Comparison of ENCODE assay signal across 26 cellular contexts in the genomic region with DNA sequence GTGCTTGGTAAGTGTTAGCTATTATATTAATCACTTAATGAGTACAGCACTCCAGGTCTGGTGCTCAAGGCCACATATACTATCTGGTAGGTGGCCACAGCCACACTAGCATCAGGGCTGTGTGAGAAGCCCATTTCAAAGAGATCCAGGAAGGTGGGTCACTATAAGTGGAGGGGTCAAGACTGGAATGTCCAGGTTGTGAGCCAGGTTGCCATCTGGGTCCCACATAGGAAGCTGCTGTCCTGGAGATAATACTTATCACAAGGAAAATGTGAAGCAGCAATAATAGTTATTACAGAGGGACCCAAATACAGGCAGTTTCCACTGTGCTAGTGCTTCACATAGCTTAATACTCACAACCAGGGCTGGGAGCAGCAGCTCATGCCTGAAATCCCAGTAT. TPM values are rescaled to one million over a fixed set of nuclear protein-coding genes. Genes with fewer than 3 reads are reported as not detected.
DNase-seq lines count a peak whose midpoint lies in the region; ATAC-seq, FAIRE-seq and TF ChIP-seq lines count a peak whose summit lies in the region.
"Had no signal": no experiment of that assay in that cellular context is flagged by ENCODE, and none has a peak within 500 bp of the region (broad histone marks: within the 10 kb centered on the region; RNA-seq: fewer than 3 reads in every experiment).

No MANE protein-coding gene starts in this region.

- TF ChIP-seq POLR2A in K562 (conservative IDR thresholded peaks at IDR 0.05) = no peak
- no peak for TF ChIP-seq POLR2A in endothelial cell of umbilical vein (IDR thresholded peaks at IDR 0.05; ENCODE audit: low read depth, low read length)
- TF ChIP-seq POLR2A in spleen (IDR thresholded peaks at IDR 0.05) = no peak

- no peak for TF ChIP-seq EP300 in K562 (IDR thresholded peaks at IDR 0.05; ENCODE audit: low read length)

- H3K9ac ChIP-seq in K562 (ENCODE audit: insufficient read depth in 1 of 2, low read depth in 2 of 2, low read length in 2 of 2) = no peak overlapping the region
- H3K9ac ChIP-seq in endothelial cell of umbilical vein (replicated peaks; ENCODE audit: extremely low read depth, insufficient read depth, low read length) = no peak overlapping the region
- H3K9ac ChIP-seq: BLaER1 treated with 17β-estradiol and CSF1 and Interleukin-3, amounts not matched to agents 10 nM and 100 nM had no signal

- peaks cover 12% of the 10 kb centered on the region for H3K79me2 ChIP-seq in K562 (ENCODE audit: control insufficient read depth, insufficient read depth, low read length)
- H3K79me2 ChIP-seq in endothelial cell of umbilical vein (ENCODE audit: control insufficient read depth, insufficient read depth, low read length) = peaks cover 2% of the 10 kb centered on the region

- DNase-seq in NCI-H2227 treated with DMSO at 0.1 percent for 48 hours (lab: John Stamatoyannopoulos, UW) (peak; percentile 25), K562 (ENCODE audit: extremely low read depth in 1 of 4, low spot score in 3 of 4) (no peak), endothelial cell of umbilical vein (ENCODE audit: low read depth, low spot score) (peak; percentile 63), spleen (peak; percentile 33), UCSD-AML1 (lab: John Stamatoyannopoulos, UW; ENCODE audit: unreplicated experiment) (no peak), H7 (no peak)
- no peak for DNase-seq in naive thymus-derived CD8-positive, alpha-beta T cell
- DNase-seq: 8988T; ACHN; AML-193; BE2C; CD4-positive, alpha-beta T cell; CD8-positive, alpha-beta memory T cell; DMS 273 treated with DMSO at 0.1 percent for 48 hours; DMS79 treated with DMSO at 0.1 percent for 48 hours; GF-D8; GOT3; HCEC 1CT had no signal

- no peaks in the 10 kb centered on the region; the same call in 1 of the 2 replicates for H4K20me1 ChIP-seq in K562 (replicated peaks; ENCODE audit: control insufficient read depth, insufficient read depth, low read length)
- H4K20me1 ChIP-seq in endothelial cell of umbilical vein (replicated peaks; ENCODE audit: control insufficient read depth, extremely low read depth, insufficient read depth, low read length) = no peaks in the 10 kb centered on the region

- no peaks in the 10 kb centered on the region for H3K9me3 Mint-ChIP-seq in naive thymus-derived CD8-positive, alpha-beta T cell
- H3K9me3 Mint-ChIP-seq: CD4-positive, alpha-beta T cell; CD8-positive, alpha-beta memory T cell had no signal

- in situ Hi-C loops in K562 (cut with MboI) = no loop called here

- H3K9me3 ChIP-seq in K562 (replicated peaks; ENCODE audit: control insufficient read depth, insufficient read depth, low read depth, low read length) = no peaks in the 10 kb centered on the region
- H3K9me3 ChIP-seq in endothelial cell of umbilical vein (replicated peaks; ENCODE audit: control insufficient read depth, insufficient read depth, low read length) = no peaks in the 10 kb centered on the region
- no peaks in the 10 kb centered on the region for H3K9me3 ChIP-seq in spleen
- H3K9me3 ChIP-seq: A549, BE2C had no signal

- H3K4me2 ChIP-seq in K562 (ENCODE audit: insufficient read depth, low read length) = no peak overlapping the region
- H3K4me2 ChIP-seq in endothelial cell of umbilical vein (ENCODE audit: insufficient read depth, low read length) = no peak overlapping the region
- H3K4me2 ChIP-seq: A549; BLaER1 treated with 17β-estradiol and CSF1 and Interleukin-3, amounts not matched to agents 10 nM and 100 nM had no signal

- H3K27ac ChIP-seq in K562 (ENCODE audit: extremely low read depth, low read depth, low read length) (no peak overlapping the region), endothelial cell of umbilical vein (ENCODE audit: insufficient read depth, low read depth, low read length) (no peak overlapping the region), spleen (no peak overlapping the region)
- H3K27ac ChIP-seq: A549; BLaER1 treated with 17β-estradiol and CSF1 and Interleukin-3, amounts not matched to agents 10 nM and 100 nM had no signal

- H3K36me3 ChIP-seq in K562 (ENCODE audit: control insufficient read depth, insufficient read depth, low read length) = peaks cover 71% of the 10 kb centered on the region
- peaks cover 0 to 15% of the 10 kb centered on the region in 2 experiments for H3K36me3 ChIP-seq in endothelial cell of umbilical vein (ENCODE audit: control insufficient read depth in 2 of 2, extremely low read depth in 1 of 2, insufficient read depth in 2 of 2, low read length in 2 of 2)
- H3K36me3 ChIP-seq in spleen = peaks cover 0 to 90% (median 57%) of the 10 kb centered on the region in 6 donors
- H3K36me3 ChIP-seq in H7 (replicated peaks; ENCODE audit: control insufficient read depth, insufficient read depth, low read length) = peaks cover 10% of the 10 kb centered on the region

- no peak overlapping the region for H3K27ac Mint-ChIP-seq in naive thymus-derived CD8-positive, alpha-beta T cell
- H3K27ac Mint-ChIP-seq: CD4-positive, alpha-beta T cell had no signal

- H2AFZ ChIP-seq in K562 (ENCODE audit: low read depth, low read length) = no peak overlapping the region
- no peak overlapping the region for H2AFZ ChIP-seq in endothelial cell of umbilical vein (ENCODE audit: low read depth, low read length)

- H3K4me1 Mint-ChIP-seq in naive thymus-derived CD8-positive, alpha-beta T cell = peaks cover 0 to 10% (median 3%) of the 10 kb centered on the region in 4 donors
- H3K4me1 Mint-ChIP-seq: CD14-positive monocyte had no signal

- no peak for TF ChIP-seq RAD21 in K562 (CRISPR knock-in tag; conservative IDR thresholded peaks at IDR 0.05 in 1 of 2, IDR thresholded peaks at IDR 0.05 in 1 of 2)

- CTCF ChIA-PET in K562 (lab: Yijun Ruan, JAX; ENCODE audit: low intra/inter-chr PET ratio) = no interaction called here
- CTCF ChIA-PET in endothelial cell of umbilical vein (lab: Charles Lee) = interaction anchor here (0.8 to 1.7 kb wide), 5 partner anchors 13 to 300 kb away, joined by 3 to 5 read pairs (median 3); partner anchors contain the start of gene C19orf47

- H3K27me3 ChIP-seq in K562 (ENCODE audit: control insufficient read depth in 2 of 2, insufficient read depth in 2 of 2, low read length in 2 of 2) (no peaks in the 10 kb centered on the region), endothelial cell of umbilical vein (ENCODE audit: control insufficient read depth in 2 of 2, insufficient read depth in 2 of 2, low read length in 2 of 2) (no peaks in the 10 kb centered on the region), spleen (replicated peaks in 1 of 7) (no peaks in the 10 kb centered on the region), H7 (ENCODE audit: control insufficient read depth, insufficient read depth, low read length) (no peaks in the 10 kb centered on the region)
- H3K27me3 ChIP-seq: BE2C; BLaER1 treated with 17β-estradiol and CSF1 and Interleukin-3, amounts not matched to agents 10 nM and 100 nM had no signal

- H3K9me1 ChIP-seq in K562 (ENCODE audit: control insufficient read depth, insufficient read depth, low read length) = peaks cover 3% of the 10 kb centered on the region
- H3K9me1 ChIP-seq in endothelial cell of umbilical vein (replicated peaks; ENCODE audit: control insufficient read depth, extremely low read depth, insufficient read depth, low read length) = no peaks in the 10 kb centered on the region

- H3K36me3 Mint-ChIP-seq in naive thymus-derived CD8-positive, alpha-beta T cell = peaks cover 0 to 75% (median 11%) of the 10 kb centered on the region in 3 donors

- no peak overlapping the region for H3K4me3 Mint-ChIP-seq in naive thymus-derived CD8-positive, alpha-beta T cell
- H3K4me3 Mint-ChIP-seq: CD14-positive monocyte; CD4-positive, alpha-beta T cell; CD8-positive, alpha-beta memory T cell had no signal

- intact Hi-C loops in K562 (cut with micrococcal nuclease) = no loop called here
- intact Hi-C loops in endothelial cell of umbilical vein (cut with micrococcal nuclease) = loop anchor here (5.0 kb wide), 1 partner anchor 43 kb away; no protein-coding TSS in a partner anchor
- intact Hi-C loops in spleen (cut with DNase I; ENCODE audit: low total_unique reads) = no loop called here

- H3K27me3 Mint-ChIP-seq in naive thymus-derived CD8-positive, alpha-beta T cell = no peaks in the 10 kb centered on the region
- H3K27me3 Mint-ChIP-seq: CD4-positive, alpha-beta T cell; CD8-positive, alpha-beta memory T cell had no signal

- dilution Hi-C loops in endothelial cell of umbilical vein (cut with MboI; ENCODE audit: extremely low pct_ligation_motif_present, low sequenced_read_pairs) = no loop called here

- FAIRE-seq in K562 (lab: Jason Lieb, UNC) = no peak
- no peak for FAIRE-seq in endothelial cell of umbilical vein (lab: Jason Lieb, UNC)
- FAIRE-seq: A549, D721Med, GM12891, GM18507, H54 had no signal

- BruUV-seq in K562 (replicated peaks; lab: Mats Ljungman, UMichigan) = no TSS peak
- no TSS peak for BruUV-seq in endothelial cell of umbilical vein (replicated peaks; lab: Mats Ljungman, UMichigan)

- peaks cover 0 to 9% of the 10 kb centered on the region in 2 experiments; a peak in 2 of 5 replicates for H3K4me1 ChIP-seq in K562 (replicated peaks in 1 of 2; ENCODE audit: control insufficient read depth in 2 of 2, insufficient read depth in 2 of 2, low read length in 2 of 2)
- H3K4me1 ChIP-seq in endothelial cell of umbilical vein (ENCODE audit: control insufficient read depth, extremely low read depth, insufficient read depth, low read length) = no peaks in the 10 kb centered on the region
- no peaks in the 10 kb centered on the region for H3K4me1 ChIP-seq in spleen
- H3K4me1 ChIP-seq: A549, BE2C had no signal

- POLR2A ChIA-PET in K562 (lab: Yijun Ruan, JAX) (interaction anchor here (0.6 to 1.9 kb wide), 3 partner anchors 13 to 189 kb away, joined by 3 to 5 read pairs (median 3); partner anchors contain the start of genes C19orf47 and PLD3), endothelial cell of umbilical vein (lab: Charles Lee) (interaction anchor here (0.7 kb wide), 2 partner anchors 224 to 267 kb away, joined by 6 to 11 read pairs; no protein-coding TSS in a partner anchor)
- POLR2A ChIA-PET in naive thymus-derived CD8-positive, alpha-beta T cell (lab: Charles Lee) = interaction anchor here (0.5 kb wide), 1 partner anchor 170 kb away, joined by 3 read pairs; no protein-coding TSS in a partner anchor

- ATAC-seq in K562 = no peak
- no peak for ATAC-seq in naive thymus-derived CD8-positive, alpha-beta T cell

- H3K4me3 ChIP-seq in K562 (no peak overlapping the region), endothelial cell of umbilical vein (replicated peaks in 1 of 3; ENCODE audit: insufficient read depth in 1 of 3, low read depth in 1 of 3, low read length in 3 of 3) (no peak overlapping the region), spleen (no peak overlapping the region), H7 (ENCODE audit: insufficient read depth, low read depth, low read length) (no peak overlapping the region)
- H3K4me3 ChIP-seq: A549; BLaER1 treated with 17β-estradiol and CSF1 and Interleukin-3, amounts not matched to agents 10 nM and 100 nM had no signal

- no peak for TF ChIP-seq CTCF in K562 (IDR thresholded peaks at IDR 0.05 in 2 of 3, conservative IDR thresholded peaks at IDR 0.05 in 1 of 3; ENCODE audit: insufficient read depth in 2 of 3, low read depth in 1 of 3, low read length in 3 of 3)
- TF ChIP-seq CTCF in endothelial cell of umbilical vein (IDR thresholded peaks at IDR 0.05; ENCODE audit: extremely low read depth in 1 of 2, insufficient read depth in 1 of 2, low read depth in 1 of 2, low read length in 2 of 2) = no peak
- TF ChIP-seq CTCF in spleen (IDR thresholded peaks at IDR 0.05 in 8 of 11, conservative IDR thresholded peaks at IDR 0.05 in 3 of 11) = no peak

RNA-seq across cellular contexts. Expression of gene C19orf47, which starts 13.1 kb away (rescaled TPM):
- total RNA-seq in K562 (2011; cell fraction: chromatin; rRNA removed; ENCODE audit: low replicate concordance) = 54.6 and 104 TPM in 2 replicates
- 38.6 and 39.2 TPM in 2 replicates for total RNA-seq in K562 (2011; cell fraction: nucleolus; rRNA removed)
- total RNA-seq in K562 (2011; cell fraction: nucleoplasm; rRNA removed) = 46.7 and 47.2 TPM in 2 replicates
- 15.8 and 18.7 TPM in 2 replicates for total RNA-seq in K562 (2014; rRNA removed)
- total RNA-seq in K562 (2014; rRNA removed; fragmentation: Illumina TruSeq; extraction: Trizol) = 3.3 and 4.0 TPM in 2 replicates
- total RNA-seq in K562 (2015; rRNA removed; fragmentation: Illumina TruSeq; extraction: Trizol) = 9.6 and 11.0 TPM in 2 replicates
- total RNA-seq in K562 (2021) = 26.1 and 27.3 TPM in 2 replicates
- polyA plus RNA-seq in K562 (2011; rRNA removed) = 21.6 and 24.9 TPM in 2 replicates
- polyA plus RNA-seq in K562 (2011; cell fraction: cytosol; rRNA removed) = 20.1 and 41.9 TPM in 2 replicates
- 26.9 and 32.6 TPM in 2 replicates for polyA plus RNA-seq in K562 (2011; cell fraction: nucleus; rRNA removed)
- polyA plus RNA-seq in K562 (2012) = 14.8 and 15.2 TPM in 2 replicates
- polyA plus RNA-seq in K562 (2014; fragmentation: Illumina TruSeq; extraction: Trizol) = 15.2 and 18.3 TPM in 2 replicates
- polyA plus RNA-seq in K562 (2014; fragmentation: Nextera tagmentation; extraction: Ambion mirVana) = under 1 TPM; 0.08 to 0.66 TPM
- 14.7 and 20.5 TPM in 2 replicates for polyA plus RNA-seq in K562 (2014; rRNA removed)
- 25.2 and 45.6 TPM in 2 replicates for polyA minus RNA-seq in K562 (2011; rRNA and poly(A)+ RNA removed)
- 13.1 and 23.2 TPM in 2 replicates for polyA minus RNA-seq in K562 (2011; cell fraction: cytosol; rRNA and poly(A)+ RNA removed)
- 12.1 and 14.4 TPM in 2 replicates for polyA minus RNA-seq in K562 (2011; cell fraction: nucleus; rRNA and poly(A)+ RNA removed)
- 16.4 and 17.3 TPM in 2 replicates for total RNA-seq in endothelial cell of umbilical vein
- polyA plus RNA-seq in endothelial cell of umbilical vein = 27.0 and 29.2 TPM in 2 replicates
- 21.6 and 22.2 TPM in 2 replicates for polyA plus RNA-seq in endothelial cell of umbilical vein (2011; cell fraction: cytosol; rRNA removed)
- 19.4 and 20.3 TPM in 2 replicates for polyA plus RNA-seq in endothelial cell of umbilical vein (2011; cell fraction: nucleus; rRNA removed)
- polyA plus RNA-seq in endothelial cell of umbilical vein (2012) = 12.3 and 13.3 TPM in 2 replicates
- 32.6 and 50.8 TPM in 2 replicates for polyA minus RNA-seq in endothelial cell of umbilical vein
- 18.3 TPM for polyA minus RNA-seq in endothelial cell of umbilical vein (2011; cell fraction: cytosol; rRNA and poly(A)+ RNA removed)
- 11.4 and 13.7 TPM in 2 replicates for polyA minus RNA-seq in endothelial cell of umbilical vein (2011; cell fraction: nucleus; rRNA and poly(A)+ RNA removed)
- 10 to 100 TPM; 10.2 to 21.9 (median 13.2) TPM for total RNA-seq in spleen
- 10 to 100 TPM in 1 of 3 donors, 1 to 10 TPM in 2; 8.2 to 14.7 (median 8.5) TPM for polyA plus RNA-seq in spleen
- 8.2 and 11.8 TPM in 2 replicates for total RNA-seq in H7 (2014; rRNA removed; shearing (Covaris generic))
- 10 to 100 TPM; 12.6 to 16.9 TPM for total RNA-seq in naive thymus-derived CD8-positive, alpha-beta T cell
- 10 to 100 TPM in 1 of 3 donors, 1 to 10 TPM in 2; 6.8 to 10.0 (median 9.8) TPM for polyA plus RNA-seq in naive thymus-derived CD8-positive, alpha-beta T cell

RNA-seq across cellular contexts. Expression of gene PLD3, which starts 13.4 kb away (rescaled TPM):
- 107 and 382 TPM in 2 replicates for total RNA-seq in K562 (2011; cell fraction: chromatin; rRNA removed; ENCODE audit: low replicate concordance)
- 428 and 489 TPM in 2 replicates for total RNA-seq in K562 (2011; cell fraction: nucleolus; rRNA removed)
- total RNA-seq in K562 (2011; cell fraction: nucleoplasm; rRNA removed) = 273 and 275 TPM in 2 replicates
- total RNA-seq in K562 (2014; rRNA removed) (112 and 167 TPM in 2 replicates), K562 (2014; rRNA removed; fragmentation: Illumina TruSeq; extraction: Trizol) (25.6 and 32.7 TPM in 2 replicates), K562 (2015; rRNA removed; fragmentation: Illumina TruSeq; extraction: Trizol) (63.5 and 72.9 TPM in 2 replicates), K562 (2021) (121 and 128 TPM in 2 replicates), endothelial cell of umbilical vein (166 and 172 TPM in 2 replicates), spleen (100 to 1,000 TPM; 187 to 589 (median 326) TPM)
- polyA plus RNA-seq in K562 (2011; rRNA removed) (72.7 and 167 TPM in 2 replicates), K562 (2014; fragmentation: Illumina TruSeq; extraction: Trizol) (79.3 and 129 TPM in 2 replicates), K562 (2014; fragmentation: Nextera tagmentation; extraction: Ambion mirVana) (1 to 10 TPM; 2.3 to 5.8 TPM), K562 (2014; rRNA removed) (81.6 and 91.2 TPM in 2 replicates), endothelial cell of umbilical vein (479 and 620 TPM in 2 replicates), spleen (100 to 1,000 TPM in 1 of 3 donors, 10 to 100 TPM in 2; 61.3 to 120 (median 81.6) TPM)
- polyA plus RNA-seq in K562 (2011; cell fraction: cytosol; rRNA removed) = 103 and 259 TPM in 2 replicates
- 92.2 and 141 TPM in 2 replicates for polyA plus RNA-seq in K562 (2011; cell fraction: nucleus; rRNA removed)
- 172 and 394 TPM in 2 replicates for polyA plus RNA-seq in K562 (2012)
- 36.8 and 45.4 TPM in 2 replicates for polyA minus RNA-seq in K562 (2011; rRNA and poly(A)+ RNA removed)
- 168 and 196 TPM in 2 replicates for polyA minus RNA-seq in K562 (2011; cell fraction: cytosol; rRNA and poly(A)+ RNA removed)
- polyA minus RNA-seq in K562 (2011; cell fraction: nucleus; rRNA and poly(A)+ RNA removed) = 38.8 and 46.8 TPM in 2 replicates
- polyA plus RNA-seq in endothelial cell of umbilical vein (2011; cell fraction: cytosol; rRNA removed) = 202 and 293 TPM in 2 replicates
- polyA plus RNA-seq in endothelial cell of umbilical vein (2011; cell fraction: nucleus; rRNA removed) = 130 and 145 TPM in 2 replicates
- 206 and 364 TPM in 2 replicates for polyA plus RNA-seq in endothelial cell of umbilical vein (2012)
- polyA minus RNA-seq in endothelial cell of umbilical vein = 202 TPM in 2 replicates
- 52.1 TPM for polyA minus RNA-seq in endothelial cell of umbilical vein (2011; cell fraction: cytosol; rRNA and poly(A)+ RNA removed)
- 52.2 and 78.1 TPM in 2 replicates for polyA minus RNA-seq in endothelial cell of umbilical vein (2011; cell fraction: nucleus; rRNA and poly(A)+ RNA removed)
- 332 and 352 TPM in 2 replicates for total RNA-seq in H7 (2014; rRNA removed; shearing (Covaris generic))
- 10 to 100 TPM; 92.5 to 98.6 TPM for total RNA-seq in naive thymus-derived CD8-positive, alpha-beta T cell
- polyA plus RNA-seq in naive thymus-derived CD8-positive, alpha-beta T cell = 10 to 100 TPM; 46.5 to 87.5 (median 67.5) TPM

RNA-seq across cellular contexts. Expression of gene AKT2, which starts 50.0 kb away (rescaled TPM):
- 290 and 653 TPM in 2 replicates for total RNA-seq in K562 (2011; cell fraction: chromatin; rRNA removed; ENCODE audit: low replicate concordance)
- 340 and 358 TPM in 2 replicates for total RNA-seq in K562 (2011; cell fraction: nucleolus; rRNA removed)
- 338 and 343 TPM in 2 replicates for total RNA-seq in K562 (2011; cell fraction: nucleoplasm; rRNA removed)
- total RNA-seq in K562 (2014; rRNA removed) = 61.1 and 83.7 TPM in 2 replicates
- 44.7 and 55.7 TPM in 2 replicates for total RNA-seq in K562 (2014; rRNA removed; fragmentation: Illumina TruSeq; extraction: Trizol)
- total RNA-seq in K562 (2015; rRNA removed; fragmentation: Illumina TruSeq; extraction: Trizol) = 67.4 and 67.7 TPM in 2 replicates
- 120 and 127 TPM in 2 replicates for total RNA-seq in K562 (2021)
- 90.8 and 133 TPM in 2 replicates for polyA plus RNA-seq in K562 (2011; rRNA removed)
- polyA plus RNA-seq in K562 (2011; cell fraction: cytosol; rRNA removed) = 112 and 119 TPM in 2 replicates
- 493 and 545 TPM in 2 replicates for polyA plus RNA-seq in K562 (2011; cell fraction: nucleus; rRNA removed)
- polyA plus RNA-seq in K562 (2012) = 76.0 and 79.7 TPM in 2 replicates
- 108 and 132 TPM in 2 replicates for polyA plus RNA-seq in K562 (2014; fragmentation: Illumina TruSeq; extraction: Trizol)
- polyA plus RNA-seq in K562 (2014; fragmentation: Nextera tagmentation; extraction: Ambion mirVana) = 1 to 10 TPM; 1.1 TPM
- 85.4 and 108 TPM in 2 replicates for polyA plus RNA-seq in K562 (2014; rRNA removed)
- polyA minus RNA-seq in K562 (2011; rRNA and poly(A)+ RNA removed) = 47.0 and 54.6 TPM in 2 replicates
- polyA minus RNA-seq in K562 (2011; cell fraction: cytosol; rRNA and poly(A)+ RNA removed) = 48.0 and 50.7 TPM in 2 replicates
- polyA minus RNA-seq in K562 (2011; cell fraction: nucleus; rRNA and poly(A)+ RNA removed) = 66.6 and 101 TPM in 2 replicates
- total RNA-seq in endothelial cell of umbilical vein = 65.2 and 70.1 TPM in 2 replicates
- 69.8 and 88.6 TPM in 2 replicates for polyA plus RNA-seq in endothelial cell of umbilical vein
- polyA plus RNA-seq in endothelial cell of umbilical vein (2011; cell fraction: cytosol; rRNA removed) = 27.3 and 31.5 TPM in 2 replicates
- 314 and 324 TPM in 2 replicates for polyA plus RNA-seq in endothelial cell of umbilical vein (2011; cell fraction: nucleus; rRNA removed)
- 38.7 and 50.2 TPM in 2 replicates for polyA plus RNA-seq in endothelial cell of umbilical vein (2012)
- 68.7 and 74.1 TPM in 2 replicates for polyA minus RNA-seq in endothelial cell of umbilical vein
- polyA minus RNA-seq in endothelial cell of umbilical vein (2011; cell fraction: cytosol; rRNA and poly(A)+ RNA removed) = 70.6 TPM
- polyA minus RNA-seq in endothelial cell of umbilical vein (2011; cell fraction: nucleus; rRNA and poly(A)+ RNA removed) = 78.0 and 82.8 TPM in 2 replicates
- total RNA-seq in spleen = 100 to 1,000 TPM in 4 of 7 donors, 10 to 100 TPM in 3; 95.1 to 134 (median 112) TPM
- polyA plus RNA-seq in spleen = 10 to 100 TPM; 28.8 to 75.7 (median 37.1) TPM
- 112 and 126 TPM in 2 replicates for total RNA-seq in H7 (2014; rRNA removed; shearing (Covaris generic))
- total RNA-seq in naive thymus-derived CD8-positive, alpha-beta T cell = 100 to 1,000 TPM; 202 to 210 TPM
- polyA plus RNA-seq in naive thymus-derived CD8-positive, alpha-beta T cell = 10 to 100 TPM; 21.5 to 26.9 (median 22.9) TPM

RNA-seq across cellular contexts. Expression of gene HIPK4, which starts 54.9 kb away (rescaled TPM):
- not detected in 2 replicates for total RNA-seq in K562 (2011; cell fraction: chromatin; rRNA removed; ENCODE audit: low replicate concordance)
- total RNA-seq in K562 (2011; cell fraction: nucleolus; rRNA removed) = 0.13 TPM in 1 of 2 replicates, not detected in the other
- 0.31 TPM in 1 of 2 replicates, not detected in the other for total RNA-seq in K562 (2011; cell fraction: nucleoplasm; rRNA removed)
- 0.08 TPM in 1 of 2 replicates, not detected in the other for total RNA-seq in K562 (2014; rRNA removed)
- total RNA-seq in K562 (2014; rRNA removed; fragmentation: Illumina TruSeq; extraction: Trizol) = not detected in 2 replicates
- total RNA-seq in K562 (2015; rRNA removed; fragmentation: Illumina TruSeq; extraction: Trizol) = not detected in 2 replicates
- total RNA-seq in K562 (2021) = 0.07 and 0.09 TPM in 2 replicates
- polyA plus RNA-seq in K562 (2011; rRNA removed) = 0.06 TPM in 1 of 2 replicates, not detected in the other
- polyA plus RNA-seq in K562 (2011; cell fraction: cytosol; rRNA removed) = 0.06 TPM in 2 replicates
- polyA plus RNA-seq in K562 (2011; cell fraction: nucleus; rRNA removed) = 0.10 TPM in 1 of 2 replicates, not detected in the other
- 0.08 and 0.10 TPM in 2 replicates for polyA plus RNA-seq in K562 (2012)
- not detected in 2 replicates for polyA plus RNA-seq in K562 (2014; fragmentation: Illumina TruSeq; extraction: Trizol)
- polyA plus RNA-seq in K562 (2014; fragmentation: Nextera tagmentation; extraction: Ambion mirVana) = not detected
- polyA plus RNA-seq in K562 (2014; rRNA removed) = 0.05 TPM in 1 of 2 replicates, not detected in the other
- polyA minus RNA-seq in K562 (2011; rRNA and poly(A)+ RNA removed) = not detected in 2 replicates
- polyA minus RNA-seq in K562 (2011; cell fraction: cytosol; rRNA and poly(A)+ RNA removed) = not detected in 2 replicates
- polyA minus RNA-seq in K562 (2011; cell fraction: nucleus; rRNA and poly(A)+ RNA removed) = not detected in 2 replicates
- not detected in 2 replicates for total RNA-seq in endothelial cell of umbilical vein
- polyA plus RNA-seq in endothelial cell of umbilical vein = 0.12 and 0.19 TPM in 2 replicates
- polyA plus RNA-seq in endothelial cell of umbilical vein (2011; cell fraction: cytosol; rRNA removed) = 0.05 and 0.10 TPM in 2 replicates
- 0.08 and 0.09 TPM in 2 replicates for polyA plus RNA-seq in endothelial cell of umbilical vein (2011; cell fraction: nucleus; rRNA removed)
- polyA plus RNA-seq in endothelial cell of umbilical vein (2012) = not detected in 2 replicates
- polyA minus RNA-seq in endothelial cell of umbilical vein = 0.06 TPM in 1 of 2 replicates, not detected in the other
- not detected for polyA minus RNA-seq in endothelial cell of umbilical vein (2011; cell fraction: cytosol; rRNA and poly(A)+ RNA removed)
- 0.14 TPM in 1 of 2 replicates, not detected in the other for polyA minus RNA-seq in endothelial cell of umbilical vein (2011; cell fraction: nucleus; rRNA and poly(A)+ RNA removed)
- under 1 TPM in 1 of 7 donors, not detected in 6; 0.19 TPM for total RNA-seq in spleen
- under 1 TPM in 1 of 3 donors, not detected in 2; 0.08 TPM for polyA plus RNA-seq in spleen
- 0.15 and 0.24 TPM in 2 replicates for total RNA-seq in H7 (2014; rRNA removed; shearing (Covaris generic))
- under 1 TPM; 0.18 to 0.19 TPM for total RNA-seq in naive thymus-derived CD8-positive, alpha-beta T cell
- polyA plus RNA-seq in naive thymus-derived CD8-positive, alpha-beta T cell = not detected
- total RNA-seq: CD8-positive, alpha-beta memory T cell; G401 had no signal
- polyA plus RNA-seq: CD14-positive monocyte; CD8-positive, alpha-beta memory T cell had no signal

Comparison
In these comparisons a context has a peak if more than half of its experiments do, and no peak if none do; other contexts are left out.
1. DNase-seq: peak in NCI-H2227 treated with DMSO at 0.1 percent for 48 hours (single experiment), endothelial cell of umbilical vein (single experiment) and spleen (single experiment); none in K562 (0 of 4), UCSD-AML1 (single experiment), H7 (single experiment) and naive thymus-derived CD8-positive, alpha-beta T cell (0 of 10).